In genomic region chr9:114078021-114078780, GRCh38 we compare ENCODE assay signal across 1 cellular context.
TF ChIP-seq lines count a peak whose summit lies in the region.

Gene AMBP, minus strand, starts transcription at chr9:114078300. Its CDS starts 91 bp downstream, at chr9:114078209.

TF ChIP-seq in HepG2, 621 proteins besides CTCF, POLR2A, EP300 and RAD21 (continued from another document and continues in another):
- TF ChIP-seq ZBTB33 (CRISPR knock-in tag; IDR thresholded peaks at IDR 0.05) (no peak), ZNF576 (CRISPR knock-in tag; IDR thresholded peaks at IDR 0.05) (0 out of 2 replicates have a peak, but pooled peaks have one; percentile 56), SRSF1 (optimal IDR thresholded peaks at IDR 0.05; ENCODE audit: low read depth, low read length) (no peak), CENPT (CRISPR knock-in tag; IDR thresholded peaks at IDR 0.05; ENCODE audit: low read depth) (no peak), FOXJ3 (CRISPR knock-in tag; IDR thresholded peaks at IDR 0.05; ENCODE audit: borderline replicate concordance) (peak; percentile 92), ZFX (CRISPR knock-in tag; IDR thresholded peaks at IDR 0.05; ENCODE audit: low read depth) (peak; percentile 96), NR2C2 (CRISPR knock-in tag; IDR thresholded peaks at IDR 0.05; ENCODE audit: borderline replicate concordance) (peak; percentile 94), ZBTB34 (CRISPR knock-in tag; IDR thresholded peaks at IDR 0.05) (peak; percentile 97), HNF1B (CRISPR knock-in tag; IDR thresholded peaks at IDR 0.05) (peak; percentile 99), HOXA5 (CRISPR knock-in tag; IDR thresholded peaks at IDR 0.05) (peak; percentile 86), ZNF18 (CRISPR knock-in tag; IDR thresholded peaks at IDR 0.05; ENCODE audit: insufficient replicate concordance) (peak; percentile 87), RORA (CRISPR knock-in tag; IDR thresholded peaks at IDR 0.05) (no peak), ZNF20 (CRISPR knock-in tag; IDR thresholded peaks at IDR 0.05) (0 out of 2 replicates have a peak, but pooled peaks have one; percentile 62), SALL2 (CRISPR knock-in tag; IDR thresholded peaks at IDR 0.05) (peak; percentile 25; the same call in 1 of the 2 replicates), SNAI1 (CRISPR knock-in tag; IDR thresholded peaks at IDR 0.05; ENCODE audit: borderline replicate concordance) (0 out of 2 replicates have a peak, but pooled peaks have one; percentile 56), ZNF17 (CRISPR knock-in tag; IDR thresholded peaks at IDR 0.05) (no peak), RELA (CRISPR knock-in tag; IDR thresholded peaks at IDR 0.05) (peak; percentile 94), PCBP2 (optimal IDR thresholded peaks at IDR 0.05; ENCODE audit: low read depth, low read length, poor library complexity, severe bottlenecking) (no peak), CENPBD1 (CRISPR knock-in tag; IDR thresholded peaks at IDR 0.05; ENCODE audit: borderline replicate concordance, low read depth) (no peak), ZBTB3 (CRISPR knock-in tag; IDR thresholded peaks at IDR 0.05; ENCODE audit: borderline replicate concordance, low read depth) (peak; percentile 89; the same call in 1 of the 2 replicates), ZNF468 (CRISPR knock-in tag; IDR thresholded peaks at IDR 0.05) (no peak), ZNF383 (CRISPR knock-in tag; IDR thresholded peaks at IDR 0.05; ENCODE audit: borderline replicate concordance) (0 out of 2 replicates have a peak, but pooled peaks have one; percentile 68), ATF7-NPFF (CRISPR knock-in tag; IDR thresholded peaks at IDR 0.05; ENCODE audit: low read depth) (peak; percentile 75), MTA1 (CRISPR knock-in tag; IDR thresholded peaks at IDR 0.05; ENCODE audit: borderline replicate concordance) (peak; percentile 94), CHD2 (IDR thresholded peaks at IDR 0.05; ENCODE audit: low read depth, low read length) (no peak), ZNF547 (CRISPR knock-in tag; IDR thresholded peaks at IDR 0.05) (peak; percentile 55; the same call in 1 of the 2 replicates), ZNF558 (CRISPR knock-in tag; IDR thresholded peaks at IDR 0.05; ENCODE audit: borderline replicate concordance) (no peak), ERF (CRISPR knock-in tag; IDR thresholded peaks at IDR 0.05) (peak; percentile 94), HDAC1 (CRISPR knock-in tag; IDR thresholded peaks at IDR 0.05) (peak; percentile 99), REST (IDR thresholded peaks at IDR 0.05; ENCODE audit: borderline replicate concordance in 1 of 2, low read depth in 1 of 2, low read length in 2 of 2) (peak in 1 of 2 experiments; percentile 74; a peak in 2 of 4 replicates), MEIS2 (CRISPR knock-in tag; IDR thresholded peaks at IDR 0.05) (peak; percentile 96), HOXA3 (CRISPR knock-in tag; IDR thresholded peaks at IDR 0.05) (peak; percentile 87), THYN1 (CRISPR knock-in tag; IDR thresholded peaks at IDR 0.05; ENCODE audit: borderline replicate concordance, low read depth) (peak; percentile 98; the same call in 1 of the 2 replicates), TIGD3 (CRISPR knock-in tag; IDR thresholded peaks at IDR 0.05; ENCODE audit: borderline replicate concordance) (0 out of 2 replicates have a peak, but pooled peaks have one; percentile 9), ZBED4 (CRISPR knock-in tag; IDR thresholded peaks at IDR 0.05; ENCODE audit: borderline replicate concordance) (peak; percentile 85), NR0B2 (CRISPR knock-in tag; IDR thresholded peaks at IDR 0.05) (peak; percentile 77), KDM3A (CRISPR knock-in tag; IDR thresholded peaks at IDR 0.05; ENCODE audit: low read depth) (peak; percentile 96), ZBTB25 (CRISPR knock-in tag; IDR thresholded peaks at IDR 0.05) (peak; percentile 90), ELF1 (CRISPR knock-in tag; IDR thresholded peaks at IDR 0.05) (peak; percentile 71), ZNF224 (CRISPR knock-in tag; IDR thresholded peaks at IDR 0.05) (peak; percentile 85; the same call in 1 of the 2 replicates), HDAC2 (CRISPR knock-in tag; IDR thresholded peaks at IDR 0.05) (peak; percentile 97), SSRP1 (CRISPR knock-in tag; IDR thresholded peaks at IDR 0.05) (peak; percentile 74; the same call in 1 of the 2 replicates)
